Comparison of ENCODE assay signal across 22 cellular contexts in the genomic region with DNA sequence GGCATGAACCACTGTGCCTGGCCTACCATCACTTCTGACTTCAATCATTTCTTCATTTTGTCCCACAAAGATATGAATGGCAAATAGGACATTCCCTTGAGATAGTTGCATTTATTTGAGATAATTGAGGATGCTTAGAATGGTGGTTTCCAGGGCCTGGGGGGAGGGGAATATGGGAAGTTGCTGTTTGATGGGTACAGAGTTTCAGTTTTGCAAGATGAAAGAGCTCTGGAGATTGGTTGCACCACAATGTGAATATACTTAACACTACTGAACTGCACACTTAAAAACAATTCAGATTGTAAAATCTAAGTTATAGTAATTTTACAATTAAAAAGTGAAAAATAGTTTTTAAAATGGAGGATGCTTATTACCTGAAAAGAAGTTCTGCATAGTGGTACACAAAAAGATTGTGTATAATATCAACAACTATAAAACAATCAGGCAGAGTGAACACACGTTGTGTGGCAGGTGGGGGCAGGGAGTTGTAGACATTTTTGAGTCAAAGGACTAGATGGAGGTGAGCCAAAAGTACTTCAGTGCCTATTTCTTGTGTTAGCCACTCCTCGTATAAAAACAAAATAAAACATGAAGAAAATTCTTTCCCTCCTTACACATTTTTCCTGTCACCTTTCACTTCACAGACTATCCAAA. TPM values are rescaled to one million over a fixed set of nuclear protein-coding genes. Genes with fewer than 3 reads are reported as not detected.
DNase-seq lines count a peak whose midpoint lies in the region; ATAC-seq and TF ChIP-seq lines count a peak whose summit lies in the region.
"Had no signal": no experiment of that assay in that cellular context is flagged by ENCODE, and none has a peak within 500 bp of the region (broad histone marks: within the 10 kb centered on the region; RNA-seq: fewer than 3 reads in every experiment).

No MANE protein-coding gene starts in this region.

- no peak for DNase-seq in activated naive CD8-positive, alpha-beta T cell treated with anti-CD3 and anti-CD28 coated beads, Interleukin-2, amount 50 U/mL, for 24 hours
- DNase-seq in activated CD4-positive, alpha-beta memory T cell treated with anti-CD3 and anti-CD28 coated beads for 36 hours: peak; percentile 41
- peak; percentile 66 to 71 for DNase-seq in thyroid gland
- DNase-seq: dermis blood vessel endothelial cell; foreskin keratinocyte; GF-D8; Karpas-422; kidney glomerular epithelial cell; NCI-H2171 treated with DMSO at 0.1 percent for 48 hours; stimulated activated CD4-positive, alpha-beta T cell treated with anti-CD3 and anti-CD28 coated beads, Interleukin-4, amount 100 ng/mL, for 1 hour; substantia nigra had no signal

- H3K9me3 Mint-ChIP-seq in activated naive CD8-positive, alpha-beta T cell (ENCODE audit: low read depth): no peaks in the 10 kb centered on the region
- H3K9me3 Mint-ChIP-seq in activated naive CD8-positive, alpha-beta T cell treated with anti-CD3 and anti-CD28 coated beads, Interleukin-2, amount 50 U/mL, for 24 hours: peaks cover 5% of the 10 kb centered on the region
- no peaks in the 10 kb centered on the region for H3K9me3 Mint-ChIP-seq in activated CD4-positive, alpha-beta memory T cell treated with anti-CD3 and anti-CD28 coated beads for 36 hours

- intact Hi-C loops in activated CD4-positive, alpha-beta memory T cell treated with anti-CD3 and anti-CD28 coated beads for 36 hours (cut with micrococcal nuclease): no loop called here
- intact Hi-C loops in thyroid gland (cut with DNase I): no loop called here

- H3K27ac Mint-ChIP-seq in activated naive CD8-positive, alpha-beta T cell: no peak overlapping the region
- no peak overlapping the region for H3K27ac Mint-ChIP-seq in activated naive CD8-positive, alpha-beta T cell treated with anti-CD3 and anti-CD28 coated beads, Interleukin-2, amount 50 U/mL, for 24 hours
- H3K27ac Mint-ChIP-seq in activated CD4-positive, alpha-beta memory T cell treated with anti-CD3 and anti-CD28 coated beads for 36 hours: no peak overlapping the region
- H3K27ac Mint-ChIP-seq: progenitor cell of endocrine pancreas had no signal

- H3K36me3 ChIP-seq in Loucy (ENCODE audit: insufficient read depth, low read length): no peaks in the 10 kb centered on the region
- H3K36me3 ChIP-seq in thyroid gland: no peaks in the 10 kb centered on the region
- H3K36me3 ChIP-seq: HAP-1 had no signal

- H3K9me2 ChIP-seq in Loucy (replicated peaks; ENCODE audit: low read depth, low read length): no peaks in the 10 kb centered on the region

- WGBS in thyroid gland, 2 donors: 14 to 22% methylated on average over 2 of the region's 2 CpGs

- no peaks in the 10 kb centered on the region for H3K27me3 Mint-ChIP-seq in activated naive CD8-positive, alpha-beta T cell
- no peaks in the 10 kb centered on the region for H3K27me3 Mint-ChIP-seq in activated naive CD8-positive, alpha-beta T cell treated with anti-CD3 and anti-CD28 coated beads, Interleukin-2, amount 50 U/mL, for 24 hours
- peaks cover 8% of the 10 kb centered on the region for H3K27me3 Mint-ChIP-seq in activated CD4-positive, alpha-beta memory T cell treated with anti-CD3 and anti-CD28 coated beads for 36 hours
- H3K27me3 Mint-ChIP-seq: progenitor cell of endocrine pancreas had no signal

- H3K9me3 ChIP-seq in Loucy (ENCODE audit: insufficient read depth, low read depth, low read length) (no peaks in the 10 kb centered on the region), thyroid gland (no peaks in the 10 kb centered on the region)
- H3K9me3 ChIP-seq: HAP-1 had no signal

- no peak overlapping the region for H3K9ac ChIP-seq in Loucy (ENCODE audit: low read depth, low read length, poor library complexity, severe bottlenecking)

- no peaks in the 10 kb centered on the region for H3K79me2 ChIP-seq in Loucy (ENCODE audit: insufficient read depth, low read length)

- no peak overlapping the region for H3K4me2 ChIP-seq in Loucy (ENCODE audit: low read depth, low read length, poor library complexity, severe bottlenecking)

- H3K4me1 ChIP-seq in Loucy (ENCODE audit: insufficient read depth, low read length, poor library complexity, severe bottlenecking) (peaks cover 4% of the 10 kb centered on the region), thyroid gland (peaks cover 8 to 10% of the 10 kb centered on the region in 2 donors)
- H3K4me1 ChIP-seq: foreskin keratinocyte, HAP-1 had no signal

- H3K4me3 ChIP-seq in Loucy (ENCODE audit: low read length, poor library complexity, severe bottlenecking) (no peak overlapping the region), thyroid gland (replicated peaks in 1 of 3) (no peak overlapping the region)
- H3K4me3 ChIP-seq: HAP-1 had no signal

- peak overlapping the region; percentile 63 for H3K4me3 Mint-ChIP-seq in activated naive CD8-positive, alpha-beta T cell
- H3K4me3 Mint-ChIP-seq in activated naive CD8-positive, alpha-beta T cell treated with anti-CD3 and anti-CD28 coated beads, Interleukin-2, amount 50 U/mL, for 24 hours: no peak overlapping the region
- peak overlapping the region; percentile 28 for H3K4me3 Mint-ChIP-seq in activated CD4-positive, alpha-beta memory T cell treated with anti-CD3 and anti-CD28 coated beads for 36 hours
- H3K4me3 Mint-ChIP-seq: neural crest cell had no signal

- POLR2A ChIA-PET in activated CD4-positive, alpha-beta memory T cell treated with anti-CD3 and anti-CD28 coated beads for 36 hours (lab: Charles Lee): interaction anchor here (1.1 kb wide), 1 partner anchor 22 kb away, joined by 3 read pairs; no protein-coding TSS in a partner anchor

- H3K27me3 ChIP-seq in Loucy (ENCODE audit: insufficient read depth, low read length, poor library complexity, severe bottlenecking): no peaks in the 10 kb centered on the region
- no peaks in the 10 kb centered on the region for H3K27me3 ChIP-seq in thyroid gland

- H4K20me1 ChIP-seq in Loucy (ENCODE audit: insufficient read depth, low read length, poor library complexity, severe bottlenecking): no peaks in the 10 kb centered on the region

- no peaks in the 10 kb centered on the region for H3F3A ChIP-seq in Loucy (ENCODE audit: low read depth)

- TF ChIP-seq CTCF in Loucy (conservative IDR thresholded peaks at IDR 0.05; ENCODE audit: low read length): no peak
- no peak for TF ChIP-seq CTCF in thyroid gland (IDR thresholded peaks at IDR 0.05)

- no peak for TF ChIP-seq POLR2A in thyroid gland (IDR thresholded peaks at IDR 0.05)

- H2AFZ ChIP-seq in Loucy (ENCODE audit: low read length): peak overlapping the region; percentile 10; the same call in 1 of the 2 replicates

- H3K36me3 Mint-ChIP-seq in activated naive CD8-positive, alpha-beta T cell: no peaks in the 10 kb centered on the region
- no peaks in the 10 kb centered on the region for H3K36me3 Mint-ChIP-seq in activated naive CD8-positive, alpha-beta T cell treated with anti-CD3 and anti-CD28 coated beads, Interleukin-2, amount 50 U/mL, for 24 hours (ENCODE audit: low read depth)
- no peaks in the 10 kb centered on the region for H3K36me3 Mint-ChIP-seq in activated CD4-positive, alpha-beta memory T cell treated with anti-CD3 and anti-CD28 coated beads for 36 hours

- ATAC-seq in activated naive CD8-positive, alpha-beta T cell treated with anti-CD3 and anti-CD28 coated beads, Interleukin-2, amount 50 U/mL, for 24 hours: no peak
- ATAC-seq in HG02852 (IDR thresholded peaks at IDR 0.05; ENCODE audit: unreplicated experiment) (no peak), HG03095 (IDR thresholded peaks at IDR 0.05; ENCODE audit: unreplicated experiment) (no peak), HG03571 (IDR thresholded peaks at IDR 0.05; ENCODE audit: unreplicated experiment) (no peak)
- ATAC-seq: foreskin keratinocyte had no signal

- CTCF ChIA-PET in activated CD4-positive, alpha-beta memory T cell treated with anti-CD3 and anti-CD28 coated beads for 36 hours (lab: Charles Lee): interaction anchor here (1.0 to 1.1 kb wide), 2 partner anchors 31 to 32 kb away, joined by 3 to 6 read pairs; no protein-coding TSS in a partner anchor

- H3K4me1 Mint-ChIP-seq in activated naive CD8-positive, alpha-beta T cell (ENCODE audit: low read depth): peaks cover 19% of the 10 kb centered on the region
- H3K4me1 Mint-ChIP-seq in activated naive CD8-positive, alpha-beta T cell treated with anti-CD3 and anti-CD28 coated beads, Interleukin-2, amount 50 U/mL, for 24 hours: peaks cover 17% of the 10 kb centered on the region
- peaks cover 19% of the 10 kb centered on the region for H3K4me1 Mint-ChIP-seq in activated CD4-positive, alpha-beta memory T cell treated with anti-CD3 and anti-CD28 coated beads for 36 hours (ENCODE audit: low read depth)
- H3K4me1 Mint-ChIP-seq: neural crest cell had no signal

- peak overlapping the region; percentile 38 to 58 (median 38) for H3K27ac ChIP-seq in thyroid gland
- H3K27ac ChIP-seq: foreskin keratinocyte, RWPE1 had no signal

RNA-seq across cellular contexts. Expression of a gene that starts 18.5 kb away (rescaled TPM):
- total RNA-seq in activated CD4-positive, alpha-beta memory T cell treated with anti-CD3 and anti-CD28 coated beads for 36 hours: 10 to 100 TPM; 35.9 to 36.1 TPM
- total RNA-seq in thyroid gland: 100 to 1,000 TPM in 2 of 4 donors, 10 to 100 TPM in 2; 61.6 to 109 (median 89.9) TPM

RNA-seq across cellular contexts. Expression of a gene that starts 44.4 kb away (rescaled TPM):
- total RNA-seq in activated CD4-positive, alpha-beta memory T cell treated with anti-CD3 and anti-CD28 coated beads for 36 hours: not detected
- under 1 TPM in 1 of 4 donors, not detected in 3; under 0.01 TPM for total RNA-seq in thyroid gland
- total RNA-seq: dermis blood vessel endothelial cell, foreskin keratinocyte, HT1080, neural crest cell, progenitor cell of endocrine pancreas, skeletal muscle tissue had no signal
